15 cellular contexts compared by ENCODE assay signal in genomic region chr9:20390400-20390799, GRCh38.
DNase-seq lines count a peak whose midpoint lies in the region; ATAC-seq lines count a peak whose summit lies in the region.
"Had no signal": no experiment of that assay in that cellular context is flagged by ENCODE, and none has a peak within 500 bp of the region (broad histone marks: within the 10 kb centered on the region; RNA-seq: fewer than 3 reads in every experiment).

No MANE protein-coding gene starts in this region.

- no peak overlapping the region for H3K4me3 ChIP-seq in CD4-positive, CD25-positive, alpha-beta regulatory T cell (ENCODE audit: low read depth, low read length)
- H3K4me3 ChIP-seq: GM23248 had no signal

- H3K4me1 ChIP-seq in CD4-positive, CD25-positive, alpha-beta regulatory T cell (ENCODE audit: control insufficient read depth, insufficient read depth, low read length, poor library complexity, severe bottlenecking): peaks cover 9% of the 10 kb centered on the region

- H3K9me3 ChIP-seq in CD4-positive, CD25-positive, alpha-beta regulatory T cell (ENCODE audit: control insufficient read depth in 2 of 2, low read length in 2 of 2): no peaks in the 10 kb centered on the region
- H3K9me3 ChIP-seq: Caco-2 had no signal

- no peak overlapping the region for H3K4me3 Mint-ChIP-seq in activated naive CD8-positive, alpha-beta T cell
- no peak overlapping the region for H3K4me3 Mint-ChIP-seq in activated naive CD8-positive, alpha-beta T cell treated with anti-CD3 and anti-CD28 coated beads for 36 hours
- H3K4me3 Mint-ChIP-seq in CD4-positive, CD25-positive, alpha-beta regulatory T cell: no peak overlapping the region
- H3K4me3 Mint-ChIP-seq in activated naive CD8-positive, alpha-beta T cell treated with anti-CD3 and anti-CD28 coated beads, Interleukin-2, amount 50 U/mL, for 24 hours: no peak overlapping the region
- H3K4me3 Mint-ChIP-seq: CD8-positive, alpha-beta T cell had no signal

- peaks cover 24% of the 10 kb centered on the region for H3K4me1 Mint-ChIP-seq in activated naive CD8-positive, alpha-beta T cell (ENCODE audit: low read depth)
- H3K4me1 Mint-ChIP-seq in activated naive CD8-positive, alpha-beta T cell treated with anti-CD3 and anti-CD28 coated beads for 36 hours: peaks cover 10% of the 10 kb centered on the region
- peaks cover 10 to 58% (median 35%) of the 10 kb centered on the region in 4 donors for H3K4me1 Mint-ChIP-seq in CD4-positive, CD25-positive, alpha-beta regulatory T cell
- peaks cover 5% of the 10 kb centered on the region for H3K4me1 Mint-ChIP-seq in activated naive CD8-positive, alpha-beta T cell treated with anti-CD3 and anti-CD28 coated beads, Interleukin-2, amount 50 U/mL, for 24 hours

- peaks cover 7% of the 10 kb centered on the region for H3K9me3 Mint-ChIP-seq in activated naive CD8-positive, alpha-beta T cell (ENCODE audit: low read depth)
- peaks cover 6% of the 10 kb centered on the region for H3K9me3 Mint-ChIP-seq in activated naive CD8-positive, alpha-beta T cell treated with anti-CD3 and anti-CD28 coated beads for 36 hours
- peaks cover 0 to 3% (median 0%) of the 10 kb centered on the region in 7 donors for H3K9me3 Mint-ChIP-seq in CD4-positive, CD25-positive, alpha-beta regulatory T cell
- no peaks in the 10 kb centered on the region for H3K9me3 Mint-ChIP-seq in activated naive CD8-positive, alpha-beta T cell treated with anti-CD3 and anti-CD28 coated beads, Interleukin-2, amount 50 U/mL, for 24 hours

- peaks cover 33% of the 10 kb centered on the region for H3K36me3 Mint-ChIP-seq in activated naive CD8-positive, alpha-beta T cell
- peaks cover 33% of the 10 kb centered on the region for H3K36me3 Mint-ChIP-seq in activated naive CD8-positive, alpha-beta T cell treated with anti-CD3 and anti-CD28 coated beads for 36 hours
- peaks cover 31% of the 10 kb centered on the region for H3K36me3 Mint-ChIP-seq in CD4-positive, CD25-positive, alpha-beta regulatory T cell
- peaks cover 11% of the 10 kb centered on the region for H3K36me3 Mint-ChIP-seq in activated naive CD8-positive, alpha-beta T cell treated with anti-CD3 and anti-CD28 coated beads, Interleukin-2, amount 50 U/mL, for 24 hours (ENCODE audit: low read depth)

- intact Hi-C loops in left colon (cut with DNase I, micrococcal nuclease): no loop called here

- H3K27me3 ChIP-seq in CD4-positive, CD25-positive, alpha-beta regulatory T cell (ENCODE audit: control insufficient read depth, insufficient read depth, low read length): no peaks in the 10 kb centered on the region

- peaks cover 1% of the 10 kb centered on the region for H3K36me3 ChIP-seq in CD4-positive, CD25-positive, alpha-beta regulatory T cell (ENCODE audit: control insufficient read depth, insufficient read depth, low read length)

- H3K27me3 Mint-ChIP-seq in activated naive CD8-positive, alpha-beta T cell: no peaks in the 10 kb centered on the region
- H3K27me3 Mint-ChIP-seq in activated naive CD8-positive, alpha-beta T cell treated with anti-CD3 and anti-CD28 coated beads for 36 hours: no peaks in the 10 kb centered on the region
- H3K27me3 Mint-ChIP-seq in CD4-positive, CD25-positive, alpha-beta regulatory T cell: no peaks in the 10 kb centered on the region
- H3K27me3 Mint-ChIP-seq in activated naive CD8-positive, alpha-beta T cell treated with anti-CD3 and anti-CD28 coated beads, Interleukin-2, amount 50 U/mL, for 24 hours: no peaks in the 10 kb centered on the region

- H3K27ac ChIP-seq in CD4-positive, CD25-positive, alpha-beta regulatory T cell (ENCODE audit: insufficient read depth, low read length, poor library complexity, severe bottlenecking): no peak overlapping the region
- H3K27ac ChIP-seq: GM23248 had no signal

- no peak for ATAC-seq in CD4-positive, CD25-positive, alpha-beta regulatory T cell (ENCODE audit: low read depth in 2 of 2)
- peak; percentile 49 for ATAC-seq in left colon
- ATAC-seq in activated naive CD8-positive, alpha-beta T cell treated with anti-CD3 and anti-CD28 coated beads, Interleukin-2, amount 50 U/mL, for 24 hours: no peak
- ATAC-seq: CD8-positive, alpha-beta T cell had no signal

- no peak for DNase-seq in activated naive CD8-positive, alpha-beta T cell treated with anti-CD3 and anti-CD28 coated beads for 36 hours
- DNase-seq in CD4-positive, CD25-positive, alpha-beta regulatory T cell: no peak
- DNase-seq in left colon (no peak), NCI-H1417 treated with DMSO at 0.1 percent for 48 hours (lab: John Stamatoyannopoulos, UW) (no peak)
- DNase-seq in activated naive CD8-positive, alpha-beta T cell treated with anti-CD3 and anti-CD28 coated beads, Interleukin-2, amount 50 U/mL, for 24 hours: no peak
- DNase-seq: 8988T; C1 segment of cervical spinal cord; Caco-2; CD8-positive, alpha-beta T cell; DMS153; DND-41; GM23248; H7; HCEC 1CT had no signal

- H3K27ac Mint-ChIP-seq in activated naive CD8-positive, alpha-beta T cell: peak overlapping the region; percentile 1
- H3K27ac Mint-ChIP-seq in activated naive CD8-positive, alpha-beta T cell treated with anti-CD3 and anti-CD28 coated beads for 36 hours: no peak overlapping the region
- peak overlapping the region in 2 of 3 donors; percentile 3 to 70 for H3K27ac Mint-ChIP-seq in CD4-positive, CD25-positive, alpha-beta regulatory T cell
- H3K27ac Mint-ChIP-seq in activated naive CD8-positive, alpha-beta T cell treated with anti-CD3 and anti-CD28 coated beads, Interleukin-2, amount 50 U/mL, for 24 hours: no peak overlapping the region
- H3K27ac Mint-ChIP-seq: CD8-positive, alpha-beta T cell had no signal

Comparison
In these comparisons a context has a peak if more than half of its experiments do, and no peak if none do; other contexts are left out.
1. H3K27ac Mint-ChIP-seq: peak in activated naive CD8-positive, alpha-beta T cell (single experiment) and CD4-positive, CD25-positive, alpha-beta regulatory T cell (2 of 3); none in activated naive CD8-positive, alpha-beta T cell treated with anti-CD3 and anti-CD28 coated beads for 36 hours (single experiment) and activated naive CD8-positive, alpha-beta T cell treated with anti-CD3 and anti-CD28 coated beads, Interleukin-2, amount 50 U/mL, for 24 hours (single experiment).